16 cellular contexts compared by ENCODE assay signal in the genomic region with DNA sequence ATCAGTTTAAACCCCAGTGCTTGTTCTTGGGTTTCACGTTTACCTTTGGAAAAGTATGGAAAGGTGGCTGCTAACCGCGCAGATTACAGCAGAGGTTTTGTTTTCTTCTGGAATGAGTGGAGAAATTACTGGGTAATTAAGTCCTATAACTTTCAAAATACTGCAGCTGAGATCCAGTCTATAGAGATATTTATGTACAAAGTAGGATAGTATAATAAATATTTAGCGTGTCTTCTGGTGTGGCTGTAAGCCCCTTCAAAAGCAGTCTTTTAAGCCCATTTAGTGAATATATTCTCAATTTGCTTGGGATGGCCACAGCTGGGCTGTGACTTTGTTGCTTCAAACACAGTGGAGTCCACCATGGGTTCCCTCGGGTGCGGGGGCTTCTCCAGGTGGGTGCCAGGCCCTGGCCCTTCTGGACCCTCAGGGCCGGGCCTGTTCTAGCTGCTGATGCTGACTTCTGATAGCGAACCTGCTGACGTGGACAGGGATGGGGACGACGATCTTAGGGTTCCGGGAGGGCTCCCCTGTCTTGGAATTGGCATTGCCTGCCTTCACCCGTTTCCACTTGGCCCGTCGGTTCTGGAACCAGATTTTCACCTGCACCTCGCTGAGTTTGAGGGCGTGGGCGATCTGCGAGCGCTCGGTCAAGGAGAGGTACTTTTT. TPM values are rescaled to one million over a fixed set of nuclear protein-coding genes. Genes with fewer than 3 reads are reported as not detected.
DNase-seq lines count a peak whose midpoint lies in the region; ATAC-seq and TF ChIP-seq lines count a peak whose summit lies in the region.
"Had no signal": no experiment of that assay in that cellular context is flagged by ENCODE, and none has a peak within 500 bp of the region (broad histone marks: within the 10 kb centered on the region; RNA-seq: fewer than 3 reads in every experiment).

No MANE protein-coding gene starts in this region.

- H3K4me3 Mint-ChIP-seq in osteocyte (ENCODE audit: unreplicated experiment) = peak overlapping the region; percentile 88

- H3K9me3 Mint-ChIP-seq in osteocyte (ENCODE audit: unreplicated experiment) = no peaks in the 10 kb centered on the region
- H3K9me3 Mint-ChIP-seq: activated T-helper 2 cell treated with anti-CD3 and anti-CD28 coated beads, Interferon-gamma antibody, Interleukin-2, Interleukin-4, amounts not matched to agents 10 μg/mL and 5 μg/mL and 100 μg/mL, durations not matched to agents 14 hours and 24 hours and 36 hours had no signal

- H3K36me3 Mint-ChIP-seq in osteocyte (ENCODE audit: unreplicated experiment) = peaks cover 19% of the 10 kb centered on the region

- TF ChIP-seq CTCF in GM13977 (IDR thresholded peaks at IDR 0.05; ENCODE audit: extremely low read depth, insufficient read depth, missing control alignments) (no peak), WI38 (IDR thresholded peaks at IDR 0.05; ENCODE audit: low read depth, low read length) (no peak), fibroblast of villous mesenchyme (IDR thresholded peaks at IDR 0.05; ENCODE audit: insufficient read depth, low read depth, low read length) (no peak), osteocyte (IDR thresholded peaks at IDR 0.05) (no peak)

- H3K27me3 Mint-ChIP-seq in osteocyte (ENCODE audit: unreplicated experiment) = no peaks in the 10 kb centered on the region

- peak; percentile 36 for DNase-seq in GM13977 (ENCODE audit: low spot score)
- no peak for DNase-seq in fibroblast of villous mesenchyme (ENCODE audit: low read depth)
- DNase-seq in osteocyte (ENCODE audit: extremely low spot score, unreplicated experiment) = no peak
- DNase-seq in NCI-H1436 (lab: John Stamatoyannopoulos, UW) = no peak
- DNase-seq in DMS53 (lab: John Stamatoyannopoulos, UW) = no peak
- DNase-seq in NCI-H226 = no peak
- DNase-seq: activated CD4-positive, alpha-beta T cell treated with anti-CD3 and anti-CD28 coated beads, Interleukin-2, amount 50 U/mL, for 4 hours; amniotic stem cell; DMS79; dorsolateral prefrontal cortex; NCI-H1105 treated with DMSO at 0.1 percent for 48 hours; SIG-M5 had no signal

- peak overlapping the region; percentile 94 for H3K27ac Mint-ChIP-seq in osteocyte (ENCODE audit: unreplicated experiment)

- peaks cover 57% of the 10 kb centered on the region for H3K4me1 Mint-ChIP-seq in osteocyte (ENCODE audit: unreplicated experiment)

- in situ Hi-C loops in GM13977 (cut with MboI; ENCODE audit: low pct_unique_long_range_greater_than_20kb, low sequenced_read_pairs, unreplicated experiment) = no loop called here

- H3K4me3 ChIP-seq in WI38 (ENCODE audit: low read depth, low read length) = peak overlapping the region; percentile 77
- H3K4me3 ChIP-seq in fibroblast of villous mesenchyme (ENCODE audit: low read depth, low read length) = peak overlapping the region; percentile 63
- H3K4me3 ChIP-seq: K562 had no signal

- no peak for ATAC-seq in activated CD4-positive, CD25-positive, alpha-beta regulatory T cell treated with anti-CD3 and anti-CD28 coated beads, Interleukin-2, amount 50 U/mL, for 24 hours
- ATAC-seq: K562 had no signal

RNA-seq across cellular contexts. Expression of a gene that starts 2.6 kb away (rescaled TPM):
- total RNA-seq in fibroblast of villous mesenchyme = 1.6 TPM in 1 of 2 replicates, not detected in the other
- total RNA-seq in osteocyte = 56.5 and 60.7 TPM in 2 replicates
- total RNA-seq: activated T-helper 2 cell treated with anti-CD3 and anti-CD28 coated beads, Interferon-gamma antibody, Interleukin-2, Interleukin-4, amounts not matched to agents 10 μg/mL and 5 μg/mL and 100 μg/mL, durations not matched to agents 14 hours and 24 hours and 36 hours had no signal

Comparison
In these comparisons a context has a peak if more than half of its experiments do, and no peak if none do; other contexts are left out.
1. RNA of a gene that starts 2.6 kb away (total RNA-seq): 56.5 to 60.7 TPM in osteocyte; 1.6 TPM in fibroblast of villous mesenchyme; every median in the first group is over 10 times any median in the second.